8 cellular contexts compared by ENCODE assay signal in the genomic region with DNA sequence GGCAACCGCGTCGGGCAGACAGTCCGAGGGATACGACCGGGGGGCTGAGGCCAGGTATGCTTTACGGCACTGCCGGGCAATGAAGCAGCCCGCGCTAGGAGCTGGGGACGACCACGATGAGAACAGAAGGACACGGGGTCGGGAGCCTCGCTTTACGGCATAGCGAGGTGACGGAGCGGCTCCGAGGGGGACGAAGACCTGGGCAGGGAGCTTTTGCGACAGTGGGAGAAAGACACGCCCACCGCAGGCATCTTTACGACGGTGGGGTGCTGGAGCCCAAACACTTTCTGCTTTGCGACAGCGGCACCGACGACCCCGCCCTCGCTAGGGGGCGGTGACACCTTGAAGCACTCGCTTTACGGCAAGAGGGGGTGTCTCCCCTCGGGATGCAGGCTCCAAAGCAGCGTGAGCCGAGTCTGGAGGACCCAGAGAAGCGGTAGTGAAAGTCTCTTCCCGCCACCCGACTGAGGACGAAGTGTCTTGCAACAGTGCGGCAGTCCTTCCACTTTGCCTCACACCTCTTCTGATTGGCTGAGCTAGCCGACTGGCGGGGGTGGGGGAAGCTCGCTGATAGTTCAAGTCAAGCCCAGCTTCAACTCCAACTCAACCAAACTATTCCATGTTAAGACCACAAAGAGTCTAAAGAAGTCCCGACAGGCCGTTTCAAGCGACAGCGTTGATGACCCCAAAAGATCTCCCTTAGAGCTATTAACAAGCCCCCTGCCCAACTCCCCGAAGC. TPM values are rescaled to one million over a fixed set of nuclear protein-coding genes. Genes with fewer than 3 reads are reported as not detected.
DNase-seq lines count a peak whose midpoint lies in the region; ATAC-seq and TF ChIP-seq lines count a peak whose summit lies in the region.

No MANE protein-coding gene starts in this region.

- CTCF ChIA-PET in CD8-positive, alpha-beta memory T cell (lab: Charles Lee) = interaction anchor here (0.6 to 9.8 kb wide), 14 partner anchors 8 to 358 kb away, joined by 3 to 85 read pairs (median 5); partner anchors contain the start of genes ACAP1, TMEM95 and TP53

- H3K4me3 Mint-ChIP-seq in CD8-positive, alpha-beta memory T cell = peak overlapping the region; percentile 91 to 99 (median 97)

- peak overlapping the region; percentile 82 for H3K27ac ChIP-seq in CD8-positive, alpha-beta memory T cell (ENCODE audit: low read depth, low read length)
- peak overlapping the region; percentile 82 to 94 for H3K27ac ChIP-seq in lung (ENCODE audit: low read depth in 1 of 2, low read length in 1 of 2)

- peak; percentile 52 for ATAC-seq in GM19467 (IDR thresholded peaks at IDR 0.05; ENCODE audit: unreplicated experiment)
- ATAC-seq in lung (ENCODE audit: insufficient read depth, low FRiP score) = peak; percentile 89

- WGBS in lung, 2 donors = 0% methylated on average over 46 to 51 of the region's 51 CpGs

- peak overlapping the region; percentile 95 to 99 (median 97) for H3K27ac Mint-ChIP-seq in CD8-positive, alpha-beta memory T cell

- peaks cover 0 to 32% (median 0%) of the 10 kb centered on the region in 3 donors for H3K36me3 Mint-ChIP-seq in CD8-positive, alpha-beta memory T cell

- POLR2A ChIA-PET in CD8-positive, alpha-beta memory T cell (lab: Charles Lee) = interaction anchor here (0.7 to 2.5 kb wide), 18 partner anchors 10 to 358 kb away, joined by 3 to 21 read pairs (median 4); partner anchors contain the start of genes DVL2, GABARAP, GPS2 and KCTD11

- peaks cover 0 to 2% of the 10 kb centered on the region in 2 donors for H3K27me3 Mint-ChIP-seq in CD8-positive, alpha-beta memory T cell

- no peak for TF ChIP-seq CTCF in lung (IDR thresholded peaks at IDR 0.05; ENCODE audit: control extremely low read depth, extremely low read depth)

- peak; percentile 92 to 98 (median 97) for DNase-seq in CD8-positive, alpha-beta memory T cell
- DNase-seq in HS-5 (ENCODE audit: low read depth) (peak; percentile 96), NK-92 (lab: John Stamatoyannopoulos, UW; ENCODE audit: unreplicated experiment) (peak; percentile 77), lung (ENCODE audit: low spot score) (peak; percentile 98)
- peak; percentile 98 for DNase-seq in activated CD8-positive, alpha-beta memory T cell treated with anti-CD3 and anti-CD28 coated beads for 24 hours
- DNase-seq in effector CD4-positive, alpha-beta T cell = peak; percentile 95
- DNase-seq in stimulated activated CD4-positive, alpha-beta T cell treated with anti-CD3 and anti-CD28 coated beads, TNF-alpha, amount 100 ng/mL, for 24 hours (ENCODE audit: low read depth in 3 of 3) = peak; percentile 91 to 97 (median 93)

- peak overlapping the region; percentile 79 for H3K4me3 ChIP-seq in CD8-positive, alpha-beta memory T cell (ENCODE audit: low read length)
- peak overlapping the region; percentile 83 for H3K4me3 ChIP-seq in lung

- no peaks in the 10 kb centered on the region for H3K36me3 ChIP-seq in CD8-positive, alpha-beta memory T cell (ENCODE audit: insufficient read depth, low read length)
- peaks cover 0 to 16% of the 10 kb centered on the region in 2 donors for H3K36me3 ChIP-seq in lung (ENCODE audit: control insufficient read depth in 2 of 2, insufficient read depth in 2 of 2, low read length in 2 of 2)

- H3K9me3 Mint-ChIP-seq in CD8-positive, alpha-beta memory T cell = no peaks in the 10 kb centered on the region

- H3K4me1 Mint-ChIP-seq in CD8-positive, alpha-beta memory T cell = peaks cover 33 to 54% (median 42%) of the 10 kb centered on the region in 3 donors

- H3K9me3 ChIP-seq in CD8-positive, alpha-beta memory T cell (ENCODE audit: low read length) = no peaks in the 10 kb centered on the region
- H3K9me3 ChIP-seq in lung (ENCODE audit: control insufficient read depth in 2 of 2, insufficient read depth in 1 of 2, low read length in 1 of 2) = no peaks in the 10 kb centered on the region

- no peaks in the 10 kb centered on the region for H3K27me3 ChIP-seq in CD8-positive, alpha-beta memory T cell (ENCODE audit: insufficient read depth, low read length, poor library complexity, severe bottlenecking)
- no peaks in the 10 kb centered on the region for H3K27me3 ChIP-seq in lung (ENCODE audit: control insufficient read depth, insufficient read depth)

- H3K4me1 ChIP-seq in CD8-positive, alpha-beta memory T cell (ENCODE audit: insufficient read depth, low read length) = peaks cover 43% of the 10 kb centered on the region
- peaks cover 2 to 3% of the 10 kb centered on the region in 2 donors for H3K4me1 ChIP-seq in lung (ENCODE audit: control insufficient read depth in 2 of 2, insufficient read depth in 2 of 2, low read length in 2 of 2)

RNA-seq across cellular contexts. Expression of gene NEURL4, which starts 0.4 kb away (rescaled TPM):
- 10 to 100 TPM; 60.1 to 60.7 TPM for total RNA-seq in CD8-positive, alpha-beta memory T cell
- 2.7 TPM for polyA plus RNA-seq in CD8-positive, alpha-beta memory T cell
- total RNA-seq in lung = 10 to 100 TPM; 21.7 to 33.9 TPM
- polyA plus RNA-seq in lung = 10 to 100 TPM; 17.3 to 27.0 TPM

RNA-seq across cellular contexts. Expression of gene ACAP1, which starts 6.8 kb away (rescaled TPM):
- total RNA-seq in CD8-positive, alpha-beta memory T cell = 100 to 1,000 TPM; 216 to 225 TPM
- polyA plus RNA-seq in CD8-positive, alpha-beta memory T cell = 274 TPM
- 10 to 100 TPM in 1 of 2 donors, 1 to 10 TPM in 1; 9.2 to 27.0 TPM for total RNA-seq in lung
- polyA plus RNA-seq in lung = 10 to 100 TPM; 17.2 to 39.4 TPM

RNA-seq across cellular contexts. Expression of gene GPS2, which starts 14.4 kb away (rescaled TPM):
- 10 to 100 TPM; 81.1 to 85.2 TPM for total RNA-seq in CD8-positive, alpha-beta memory T cell
- polyA plus RNA-seq in CD8-positive, alpha-beta memory T cell = 116 TPM
- 10 to 100 TPM; 23.8 to 57.0 TPM for total RNA-seq in lung
- 10 to 100 TPM; 68.6 to 71.6 TPM for polyA plus RNA-seq in lung

RNA-seq across cellular contexts. Expression of gene EIF5A, which starts 22.1 kb away (rescaled TPM):
- 1,000 to 10,000 TPM; 1,533 to 1,595 TPM for total RNA-seq in CD8-positive, alpha-beta memory T cell
- polyA plus RNA-seq in CD8-positive, alpha-beta memory T cell = 230 TPM
- total RNA-seq in lung = 100 to 1,000 TPM; 104 to 516 TPM
- polyA plus RNA-seq in lung = 100 to 1,000 TPM; 596 to 607 TPM

RNA-seq across cellular contexts. Expression of gene KCTD11, which starts 22.4 kb away (rescaled TPM):
- total RNA-seq in CD8-positive, alpha-beta memory T cell = 1 to 10 TPM; 4.6 to 5.1 TPM
- 1.9 TPM for polyA plus RNA-seq in CD8-positive, alpha-beta memory T cell
- 10 to 100 TPM in 1 of 2 donors, 1 to 10 TPM in 1; 5.9 to 14.9 TPM for total RNA-seq in lung
- polyA plus RNA-seq in lung = 10 to 100 TPM; 11.1 to 14.1 TPM

Comparison
In these comparisons a context has a peak if more than half of its experiments do, and no peak if none do; other contexts are left out.
1. Peak in every context shown above with its lines: DNase-seq, ATAC-seq, H3K4me3 ChIP-seq and H3K27ac ChIP-seq.
2. RNA of gene ACAP1, which starts 6.8 kb away (total RNA-seq): 216 to 225 TPM in CD8-positive, alpha-beta memory T cell; 9.2 to 27.0 TPM in lung; every median in the first group is over 4 times any median in the second.